ENCODE assay signal across 10 cellular contexts in genomic region chr6:27477318-27478013, GRCh38. TPM values are rescaled to one million over a fixed set of nuclear protein-coding genes. Genes with fewer than 3 reads are reported as not detected.
DNase-seq lines count a peak whose midpoint lies in the region; TF ChIP-seq lines count a peak whose summit lies in the region.
"Had no signal": no experiment of that assay in that cellular context is flagged by ENCODE, and none has a peak within 500 bp of the region (broad histone marks: within the 10 kb centered on the region; RNA-seq: fewer than 3 reads in every experiment).

No MANE protein-coding gene starts in this region.

- DNase-seq in BE2C (no peak), HL-60 (ENCODE audit: low read depth in 1 of 2, low spot score in 1 of 2) (no peak), brain microvascular endothelial cell (no peak), Calu3 (no peak), GM19238 (ENCODE audit: insufficient read length, low spot score) (no peak), ecto neural progenitor cell (ENCODE audit: low spot score) (no peak)
- DNase-seq in stimulated activated CD4-positive, alpha-beta T cell treated with anti-CD3 and anti-CD28 coated beads, Interleukin-2, amount 100 ng/mL, for 24 hours = no peak
- DNase-seq: activated naive CD8-positive, alpha-beta T cell treated with anti-CD3 and anti-CD28 coated beads, Interleukin-2, amount 10 ng/mL, durations not matched to agents 7 days and 5 days had no signal

- peak overlapping the region; percentile 82 for H3K4me3 ChIP-seq in BE2C (ENCODE audit: low read depth, low read length)
- peak overlapping the region; percentile 58 for H3K4me3 ChIP-seq in HL-60 (replicated peaks; ENCODE audit: insufficient read depth, low read length)
- H3K4me3 ChIP-seq in brain microvascular endothelial cell (ENCODE audit: low read depth, low read length) = peak overlapping the region; percentile 74
- peak overlapping the region in 1 of 2 donors; percentile 85 for H3K4me3 ChIP-seq in muscle layer of colon (ENCODE audit: low read depth in 1 of 2, low read length in 2 of 2)

- no peaks in the 10 kb centered on the region for H3K27me3 Mint-ChIP-seq in Calu3 (ENCODE audit: unreplicated experiment)
- H3K27me3 Mint-ChIP-seq: activated naive CD8-positive, alpha-beta T cell treated with anti-CD3 and anti-CD28 coated beads, Interleukin-2, amount 10 ng/mL, durations not matched to agents 7 days and 5 days; stimulated activated naive CD8-positive, alpha-beta T cell treated with anti-CD3 and anti-CD28 coated beads, Interleukin-15, Interleukin-2, amounts not matched to agents 100 ng/mL and 50 ng/mL, for 24 hours had no signal

- no peaks in the 10 kb centered on the region for H3K9me3 ChIP-seq in BE2C
- no peaks in the 10 kb centered on the region for H3K9me3 ChIP-seq in muscle layer of colon (ENCODE audit: low read length)

- H3K4me3 Mint-ChIP-seq in Calu3 (ENCODE audit: low read depth, unreplicated experiment) = no peak overlapping the region
- H3K4me3 Mint-ChIP-seq: activated naive CD8-positive, alpha-beta T cell treated with anti-CD3 and anti-CD28 coated beads, Interleukin-2, amount 10 ng/mL, durations not matched to agents 7 days and 5 days; stimulated activated naive CD8-positive, alpha-beta T cell treated with anti-CD3 and anti-CD28 coated beads, Interleukin-15, Interleukin-2, amounts not matched to agents 100 ng/mL and 50 ng/mL, for 24 hours had no signal

- H3K36me3 Mint-ChIP-seq in Calu3 (ENCODE audit: insufficient read depth, unreplicated experiment) = peaks cover 11% of the 10 kb centered on the region
- H3K36me3 Mint-ChIP-seq: activated naive CD8-positive, alpha-beta T cell treated with anti-CD3 and anti-CD28 coated beads, Interleukin-2, amount 10 ng/mL, durations not matched to agents 7 days and 5 days had no signal

- no TSS peak for BruUV-seq in Calu3 (replicated peaks; lab: Mats Ljungman, UMichigan)

- H3K4me1 ChIP-seq in BE2C (no peaks in the 10 kb centered on the region), muscle layer of colon (ENCODE audit: insufficient read depth, low read length) (peaks cover 10% of the 10 kb centered on the region)

- peaks cover under 1% of the 10 kb centered on the region for H3K4me1 Mint-ChIP-seq in Calu3 (ENCODE audit: low read depth, unreplicated experiment)

- no peak overlapping the region for H3K27ac Mint-ChIP-seq in Calu3 (ENCODE audit: unreplicated experiment)
- H3K27ac Mint-ChIP-seq: activated naive CD8-positive, alpha-beta T cell treated with anti-CD3 and anti-CD28 coated beads, Interleukin-2, amount 10 ng/mL, durations not matched to agents 7 days and 5 days; stimulated activated naive CD8-positive, alpha-beta T cell treated with anti-CD3 and anti-CD28 coated beads, Interleukin-15, Interleukin-2, amounts not matched to agents 100 ng/mL and 50 ng/mL, for 24 hours had no signal

- in situ Hi-C loops in brain microvascular endothelial cell (cut with HindIII; ENCODE audit: low pct_ligation_motif_present, low sequenced_read_pairs) = no loop called here

- no peak for TF ChIP-seq CTCF in BE2C (IDR thresholded peaks at IDR 0.05; ENCODE audit: low read depth, low read length)
- TF ChIP-seq CTCF in HL-60 (IDR thresholded peaks at IDR 0.05; ENCODE audit: insufficient read depth, low read length) = no peak
- no peak for TF ChIP-seq CTCF in brain microvascular endothelial cell (IDR thresholded peaks at IDR 0.05; ENCODE audit: low read depth, low read length, missing control alignments)
- no peak for TF ChIP-seq CTCF in Calu3 (IDR thresholded peaks at IDR 0.05; ENCODE audit: unreplicated experiment)

- H3K9me3 Mint-ChIP-seq in Calu3 (ENCODE audit: low read depth, unreplicated experiment) = no peaks in the 10 kb centered on the region
- H3K9me3 Mint-ChIP-seq: activated naive CD8-positive, alpha-beta T cell treated with anti-CD3 and anti-CD28 coated beads, Interleukin-2, amount 10 ng/mL, durations not matched to agents 7 days and 5 days; stimulated activated naive CD8-positive, alpha-beta T cell treated with anti-CD3 and anti-CD28 coated beads, Interleukin-15, Interleukin-2, amounts not matched to agents 100 ng/mL and 50 ng/mL, for 24 hours had no signal

- CTCF ChIA-PET in Calu3 (lab: Charles Lee) = interaction anchor here (0.7 kb wide), 1 partner anchor 313 kb away, joined by 3 read pairs; no protein-coding TSS in a partner anchor

- H3K36me3 ChIP-seq in BE2C (no peaks in the 10 kb centered on the region), brain microvascular endothelial cell (replicated peaks) (no peaks in the 10 kb centered on the region), muscle layer of colon (ENCODE audit: insufficient read depth, low read length) (no peaks in the 10 kb centered on the region)

- H3K27ac ChIP-seq in HL-60 (replicated peaks) (peak overlapping the region; percentile 87), brain microvascular endothelial cell (no peak overlapping the region), muscle layer of colon (ENCODE audit: low read depth, low read length) (no peak overlapping the region)

- intact Hi-C loops in Calu3 (cut with micrococcal nuclease; ENCODE audit: unreplicated experiment) = loop anchor here (5.0 kb wide), 2 partner anchors 180 to 300 kb away; no protein-coding TSS in a partner anchor

- peak overlapping the region; percentile 91 for H3K9ac ChIP-seq in muscle layer of colon (ENCODE audit: low read length)

- H3K27me3 ChIP-seq in BE2C (no peaks in the 10 kb centered on the region), HL-60 (ENCODE audit: insufficient read depth, poor library complexity, severe bottlenecking) (no peaks in the 10 kb centered on the region), brain microvascular endothelial cell (replicated peaks) (no peaks in the 10 kb centered on the region), muscle layer of colon (ENCODE audit: control insufficient read depth in 1 of 2, insufficient read depth in 2 of 2, low read length in 2 of 2) (no peaks in the 10 kb centered on the region)

RNA-seq across cellular contexts. Expression of gene ZNF184, which starts 4.6 kb away (rescaled TPM):
- 3.7 TPM for polyA plus RNA-seq in BE2C (2012; ENCODE audit: insufficient read depth, insufficient read length, low read depth)
- total RNA-seq in Calu3 (2022) = 11.0 and 11.6 TPM in 2 replicates
